9 cellular contexts compared by ENCODE assay signal in the genomic region with DNA sequence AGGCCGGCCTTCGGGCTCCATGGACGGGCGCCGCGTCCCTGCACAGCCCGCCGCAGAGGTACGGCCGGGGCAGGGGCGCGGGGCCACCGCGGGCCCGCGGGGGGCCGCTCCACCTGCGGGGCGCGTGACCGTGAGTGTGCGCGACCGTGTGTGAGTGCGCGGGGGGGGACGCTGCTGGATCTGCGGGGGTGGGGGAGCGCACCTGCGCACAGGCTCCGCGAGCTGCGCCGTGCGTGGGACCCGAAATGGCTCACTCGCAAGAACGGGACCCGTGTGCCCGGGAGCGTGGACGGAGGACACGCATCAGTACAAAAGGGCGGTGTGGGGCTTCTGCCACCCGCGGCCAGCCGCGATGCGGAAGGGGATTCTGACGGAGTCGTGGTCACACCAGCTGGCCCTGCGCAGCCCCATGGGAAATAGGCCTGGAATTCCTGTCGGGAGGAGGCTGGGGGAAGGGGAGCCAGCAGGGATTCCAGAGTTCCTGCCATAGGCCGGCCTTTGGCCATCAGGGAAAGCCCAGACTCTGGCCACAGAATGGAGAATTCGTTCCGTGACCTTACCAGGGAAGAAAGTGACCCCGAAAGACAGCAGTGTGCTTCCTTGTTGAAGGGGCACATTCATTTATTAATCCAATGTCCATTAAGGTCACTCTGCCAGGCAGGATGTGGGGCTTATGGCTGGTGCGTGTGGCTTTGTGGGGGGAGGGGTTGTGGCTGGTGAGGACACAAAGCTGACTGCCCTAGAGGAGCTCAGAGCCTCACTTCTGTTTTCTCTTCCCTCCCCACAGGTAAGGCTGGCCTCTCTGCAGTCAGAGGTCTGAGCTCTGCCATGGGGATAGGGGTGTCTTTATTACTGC. TPM values are rescaled to one million over a fixed set of nuclear protein-coding genes. Genes with fewer than 3 reads are reported as not detected.
DNase-seq lines count a peak whose midpoint lies in the region; ATAC-seq, FAIRE-seq and TF ChIP-seq lines count a peak whose summit lies in the region.
"Had no signal": no experiment of that assay in that cellular context is flagged by ENCODE, and none has a peak within 500 bp of the region (broad histone marks: within the 10 kb centered on the region; RNA-seq: fewer than 3 reads in every experiment).

No MANE protein-coding gene starts in this region.

- H3K4me1 ChIP-seq in DOHH2 (ENCODE audit: control insufficient read depth, low read length) (peaks cover 75% of the 10 kb centered on the region), HUES6 (ENCODE audit: control insufficient read depth, insufficient read depth, low read length) (peaks cover 48% of the 10 kb centered on the region), K562 (replicated peaks in 1 of 2; ENCODE audit: control insufficient read depth in 2 of 2, insufficient read depth in 2 of 2, low read length in 2 of 2) (peaks cover 49 to 59% of the 10 kb centered on the region in 2 experiments), iPS DF 6.9 (ENCODE audit: control insufficient read depth, insufficient read depth, low read length) (peaks cover 10% of the 10 kb centered on the region), skeletal muscle satellite cell (ENCODE audit: control insufficient read depth, insufficient read depth, low read length) (peaks cover 26% of the 10 kb centered on the region)

- H2AFZ ChIP-seq in K562 (ENCODE audit: low read depth, low read length) = peak overlapping the region; percentile 82

- intact Hi-C loops in K562 (cut with micrococcal nuclease) = loop anchor here (2.0 kb wide), 2 partner anchors 32 to 46 kb away; a partner anchor contains a TSS

- peak overlapping the region; percentile 90 for H3K27ac ChIP-seq in DOHH2 (ENCODE audit: low read depth, low read length)
- peak overlapping the region; percentile 97 for H3K27ac ChIP-seq in HUES6 (ENCODE audit: low read depth, low read length)
- peak overlapping the region; percentile 97 for H3K27ac ChIP-seq in K562 (ENCODE audit: extremely low read depth, low read depth, low read length)
- no peak overlapping the region for H3K27ac ChIP-seq in iPS DF 6.9 (ENCODE audit: low read length)

- peaks cover 27% of the 10 kb centered on the region for H3F3A ChIP-seq in DOHH2 (ENCODE audit: control insufficient read depth, insufficient read depth)

- H3K27ac Mint-ChIP-seq in T-cell = peak overlapping the region; percentile 95 to 96

- H4K20me1 ChIP-seq in DOHH2 (ENCODE audit: control insufficient read depth, insufficient read depth, low read depth, low read length) (peaks cover 12% of the 10 kb centered on the region), K562 (replicated peaks; ENCODE audit: control insufficient read depth, insufficient read depth, low read length) (no peaks in the 10 kb centered on the region; the same call in 1 of the 2 replicates)

- no peak for TF ChIP-seq RAD21 in K562 (CRISPR knock-in tag; conservative IDR thresholded peaks at IDR 0.05 in 1 of 2, IDR thresholded peaks at IDR 0.05 in 1 of 2)

- peak; percentile 45 for ATAC-seq in GM21390 (IDR thresholded peaks at IDR 0.05; ENCODE audit: unreplicated experiment)
- ATAC-seq in T-cell (replicated peaks in 1 of 4) = peak; percentile 69 to 73 (median 71)
- peak; percentile 59 for ATAC-seq in K562

- H3K79me2 ChIP-seq in DOHH2 (ENCODE audit: control insufficient read depth, low read length) (peaks cover 59% of the 10 kb centered on the region), K562 (ENCODE audit: control insufficient read depth, insufficient read depth, low read length) (peaks cover 60% of the 10 kb centered on the region)

- CTCF ChIA-PET in T-cell (lab: Charles Lee) = interaction anchor here in 1 of 2 donors (0.7 to 1.3 kb wide), 4 partner anchors 9 to 607 kb away, joined by 3 to 5 read pairs (median 3); no protein-coding TSS in a partner anchor
- CTCF ChIA-PET in K562 (lab: Yijun Ruan, JAX; ENCODE audit: low intra/inter-chr PET ratio) = no interaction called here

- TF ChIP-seq POLR2A in K562 (conservative IDR thresholded peaks at IDR 0.05) = no peak; the same call in 1 of the 2 replicates

- in situ Hi-C loops in K562 (cut with MboI) = no loop called here

- no peaks in the 10 kb centered on the region for H3K9me1 ChIP-seq in K562 (ENCODE audit: control insufficient read depth, insufficient read depth, low read length)

- H3K36me3 ChIP-seq in DOHH2 (ENCODE audit: control insufficient read depth, low read length) (peaks cover 53% of the 10 kb centered on the region), HUES6 (ENCODE audit: control insufficient read depth, insufficient read depth, low read length) (peaks cover 39% of the 10 kb centered on the region), K562 (ENCODE audit: control insufficient read depth, insufficient read depth, low read length) (peaks cover 52% of the 10 kb centered on the region), iPS DF 6.9 (ENCODE audit: control insufficient read depth, insufficient read depth, low read length) (peaks cover 29% of the 10 kb centered on the region), skeletal muscle satellite cell (ENCODE audit: insufficient read depth, low read length) (peaks cover 27% of the 10 kb centered on the region)

- no peaks in the 10 kb centered on the region for H3K27me3 ChIP-seq in DOHH2 (ENCODE audit: control insufficient read depth, low read length)
- no peaks in the 10 kb centered on the region for H3K27me3 ChIP-seq in HUES6 (ENCODE audit: control insufficient read depth, insufficient read depth, low read length)
- H3K27me3 ChIP-seq in K562 (ENCODE audit: control insufficient read depth in 2 of 2, insufficient read depth in 2 of 2, low read length in 2 of 2) = no peaks in the 10 kb centered on the region
- no peaks in the 10 kb centered on the region for H3K27me3 ChIP-seq in iPS DF 6.9 (ENCODE audit: control insufficient read depth, insufficient read depth, low read length)
- H3K27me3 ChIP-seq in skeletal muscle satellite cell (ENCODE audit: control insufficient read depth, insufficient read depth, low read length) = no peaks in the 10 kb centered on the region

- WGBS in K562 (ENCODE audit: insufficient coverage, low coverage, missing lambda C conversion rate) = under 1% methylated on average over 48 of the region's 58 CpGs
- no CpG with 5 or more reads among the region's 58 CpGs for WGBS in iPS DF 6.9 (ENCODE audit: insufficient coverage, insufficient read length)

- BruUV-seq in K562 (replicated peaks; lab: Mats Ljungman, UMichigan) = TSS peak; percentile 41

- H3K4me1 Mint-ChIP-seq in T-cell = peaks cover 53 to 59% (median 59%) of the 10 kb centered on the region in 3 donors

- DNase-seq in T-cell = peak in 29 of 34 experiments; percentile 25 to 71 (median 55)
- DNase-seq in K562 (ENCODE audit: extremely low read depth in 1 of 4, low spot score in 3 of 4) = peak; percentile 43 to 71 (median 58)
- no peak for DNase-seq in iPS DF 6.9 (ENCODE audit: low read depth, low spot score)
- DNase-seq in SKM-1 (lab: John Stamatoyannopoulos, UW; ENCODE audit: unreplicated experiment) = no peak

- peak; percentile 54 for FAIRE-seq in K562 (lab: Jason Lieb, UNC)
- FAIRE-seq: islet of Langerhans had no signal

- POLR2A ChIA-PET in T-cell (lab: Charles Lee) = interaction anchor here (0.6 kb wide), 2 partner anchors 35 to 507 kb away, joined by 3 to 5 read pairs; no protein-coding TSS in a partner anchor
- POLR2A ChIA-PET in K562 (lab: Yijun Ruan, JAX) = interaction anchor here (0.6 to 3.5 kb wide), 22 partner anchors 8 to 712 kb away, joined by 3 to 30 read pairs (median 4); a partner anchor contains a TSS

- H3K27me3 Mint-ChIP-seq in T-cell = no peaks in the 10 kb centered on the region

- H3K4me2 ChIP-seq in DOHH2 (ENCODE audit: low read length) (peak overlapping the region; percentile 73), K562 (ENCODE audit: insufficient read depth, low read length) (peak overlapping the region; percentile 100), skeletal muscle satellite cell (ENCODE audit: low read length) (peak overlapping the region; percentile 93)

- no peaks in the 10 kb centered on the region for H3K9me2 ChIP-seq in DOHH2 (replicated peaks; ENCODE audit: control insufficient read depth, low read length)

- H3K36me3 Mint-ChIP-seq in T-cell = peaks cover 11% of the 10 kb centered on the region

- H3K4me3 ChIP-seq in DOHH2 (ENCODE audit: low read length) = peak overlapping the region; percentile 85
- H3K4me3 ChIP-seq in HUES6 (ENCODE audit: low read depth, low read length) = peak overlapping the region; percentile 70
- peak overlapping the region; percentile 79 for H3K4me3 ChIP-seq in K562
- peak overlapping the region; percentile 88 for H3K4me3 ChIP-seq in iPS DF 6.9 (ENCODE audit: low read length)
- H3K4me3 ChIP-seq in skeletal muscle satellite cell (ENCODE audit: low read length) = peak overlapping the region; percentile 95

- TF ChIP-seq CTCF in DOHH2 (IDR thresholded peaks at IDR 0.05; ENCODE audit: low read depth, low read length, poor library complexity, severe bottlenecking) (no peak), K562 (IDR thresholded peaks at IDR 0.05 in 2 of 3, conservative IDR thresholded peaks at IDR 0.05 in 1 of 3; ENCODE audit: insufficient read depth in 2 of 3, low read depth in 1 of 3, low read length in 3 of 3) (no peak)

- H3K9ac ChIP-seq in HUES6 (ENCODE audit: low read length) = peak overlapping the region; percentile 84
- peak overlapping the region; percentile 98 to 99 for H3K9ac ChIP-seq in K562 (ENCODE audit: insufficient read depth in 1 of 2, low read depth in 2 of 2, low read length in 2 of 2)
- H3K9ac ChIP-seq in skeletal muscle satellite cell (ENCODE audit: low read depth, low read length) = peak overlapping the region; percentile 90

- TF ChIP-seq EP300 in K562 (IDR thresholded peaks at IDR 0.05; ENCODE audit: low read length) = no peak

- H3K4me3 Mint-ChIP-seq in T-cell = peak overlapping the region; percentile 92 to 96 (median 95)

- H3K9me3 ChIP-seq in DOHH2 (ENCODE audit: control insufficient read depth, insufficient read depth, low read length) (no peaks in the 10 kb centered on the region), HUES6 (ENCODE audit: control insufficient read depth, insufficient read depth, low read depth, low read length) (no peaks in the 10 kb centered on the region), K562 (replicated peaks; ENCODE audit: control insufficient read depth, insufficient read depth, low read depth, low read length) (no peaks in the 10 kb centered on the region), iPS DF 6.9 (ENCODE audit: control insufficient read depth, insufficient read depth, low read length) (no peaks in the 10 kb centered on the region), skeletal muscle satellite cell (replicated peaks; ENCODE audit: low read length) (no peaks in the 10 kb centered on the region)

- no peaks in the 10 kb centered on the region for H3K9me3 Mint-ChIP-seq in T-cell

RNA-seq across cellular contexts. Expression of a gene that starts 0.5 kb away (rescaled TPM):
- total RNA-seq in T-cell = 100 to 1,000 TPM in 3 of 5 donors, 10 to 100 TPM in 2; 64.0 to 110 (median 101) TPM
- 109 and 296 TPM in 2 replicates for total RNA-seq in K562 (2011; cell fraction: chromatin; rRNA removed; ENCODE audit: low replicate concordance)
- total RNA-seq in K562 (2011; cell fraction: nucleolus; rRNA removed) = 251 and 260 TPM in 2 replicates
- 183 and 184 TPM in 2 replicates for total RNA-seq in K562 (2011; cell fraction: nucleoplasm; rRNA removed)
- total RNA-seq in K562 (2014; rRNA removed) = 212 and 268 TPM in 2 replicates
- total RNA-seq in K562 (2014; rRNA removed; fragmentation: Illumina TruSeq; extraction: Trizol) = 46.9 and 56.8 TPM in 2 replicates
- 94.0 and 99.6 TPM in 2 replicates for total RNA-seq in K562 (2015; rRNA removed; fragmentation: Illumina TruSeq; extraction: Trizol)
- 277 and 283 TPM in 2 replicates for total RNA-seq in K562 (2021)
- 130 and 189 TPM in 2 replicates for polyA plus RNA-seq in K562 (2011; rRNA removed)
- 210 and 322 TPM in 2 replicates for polyA plus RNA-seq in K562 (2011; cell fraction: cytosol; rRNA removed)
- 461 and 543 TPM in 2 replicates for polyA plus RNA-seq in K562 (2011; cell fraction: nucleus; rRNA removed)
- polyA plus RNA-seq in K562 (2012) = 186 and 202 TPM in 2 replicates
- 94.3 and 120 TPM in 2 replicates for polyA plus RNA-seq in K562 (2014; fragmentation: Illumina TruSeq; extraction: Trizol)
- polyA plus RNA-seq in K562 (2014; fragmentation: Nextera tagmentation; extraction: Ambion mirVana) = 10 to 100 TPM in 1 of 2 experiments, 1 to 10 TPM in 1; 8.1 to 11.0 TPM
- polyA plus RNA-seq in K562 (2014; rRNA removed) = 209 and 237 TPM in 2 replicates
- 65.6 and 71.9 TPM in 2 replicates for polyA minus RNA-seq in K562 (2011; rRNA and poly(A)+ RNA removed)
- 96.6 and 122 TPM in 2 replicates for polyA minus RNA-seq in K562 (2011; cell fraction: cytosol; rRNA and poly(A)+ RNA removed)
- 81.0 and 130 TPM in 2 replicates for polyA minus RNA-seq in K562 (2011; cell fraction: nucleus; rRNA and poly(A)+ RNA removed)
- 38.7 and 40.1 TPM in 2 replicates for total RNA-seq in skeletal muscle satellite cell (2012; rRNA removed)

RNA-seq across cellular contexts. Expression of a gene that starts 10.0 kb away (rescaled TPM):
- total RNA-seq in T-cell (1 to 10 TPM; 1.9 to 8.6 (median 6.3) TPM), K562 (2014; rRNA removed) (18.6 and 21.8 TPM in 2 replicates), K562 (2014; rRNA removed; fragmentation: Illumina TruSeq; extraction: Trizol) (1.1 and 1.8 TPM in 2 replicates), K562 (2015; rRNA removed; fragmentation: Illumina TruSeq; extraction: Trizol) (5.5 and 5.7 TPM in 2 replicates), K562 (2021) (18.7 and 19.2 TPM in 2 replicates)
- 3.1 and 10.5 TPM in 2 replicates for total RNA-seq in K562 (2011; cell fraction: chromatin; rRNA removed; ENCODE audit: low replicate concordance)
- total RNA-seq in K562 (2011; cell fraction: nucleolus; rRNA removed) = 12.0 and 14.7 TPM in 2 replicates
- 5.9 TPM in 2 replicates for total RNA-seq in K562 (2011; cell fraction: nucleoplasm; rRNA removed)
- polyA plus RNA-seq in K562 (2011; rRNA removed) (4.9 and 8.3 TPM in 2 replicates), K562 (2014; fragmentation: Illumina TruSeq; extraction: Trizol) (1.5 and 3.5 TPM in 2 replicates), K562 (2014; fragmentation: Nextera tagmentation; extraction: Ambion mirVana) (under 1 TPM; 0.04 to 0.20 TPM), K562 (2014; rRNA removed) (13.1 and 13.2 TPM in 2 replicates)
- polyA plus RNA-seq in K562 (2011; cell fraction: cytosol; rRNA removed) = 7.9 and 29.5 TPM in 2 replicates
- 9.1 and 15.1 TPM in 2 replicates for polyA plus RNA-seq in K562 (2011; cell fraction: nucleus; rRNA removed)
- polyA plus RNA-seq in K562 (2012) = 11.8 and 13.9 TPM in 2 replicates
- 1.3 and 1.6 TPM in 2 replicates for polyA minus RNA-seq in K562 (2011; rRNA and poly(A)+ RNA removed)
- polyA minus RNA-seq in K562 (2011; cell fraction: cytosol; rRNA and poly(A)+ RNA removed) = 7.2 and 17.1 TPM in 2 replicates
- 4.3 and 5.3 TPM in 2 replicates for polyA minus RNA-seq in K562 (2011; cell fraction: nucleus; rRNA and poly(A)+ RNA removed)
- 3.0 and 3.3 TPM in 2 replicates for total RNA-seq in skeletal muscle satellite cell (2012; rRNA removed)

RNA-seq across cellular contexts. Expression of a gene that starts 27.7 kb away (rescaled TPM):
- 1 to 10 TPM in 3 of 5 donors, not detected in 2; 2.7 to 3.2 (median 2.7) TPM for total RNA-seq in T-cell
- total RNA-seq in K562 (2011; cell fraction: chromatin; rRNA removed; ENCODE audit: low replicate concordance) = not detected in 2 replicates
- not detected in 2 replicates for total RNA-seq in K562 (2011; cell fraction: nucleolus; rRNA removed)
- total RNA-seq in K562 (2011; cell fraction: nucleoplasm; rRNA removed) = not detected in 2 replicates
- not detected in 2 replicates for total RNA-seq in K562 (2014; rRNA removed)
- total RNA-seq in K562 (2014; rRNA removed; fragmentation: Illumina TruSeq; extraction: Trizol) = not detected in 2 replicates
- not detected in 2 replicates for total RNA-seq in K562 (2015; rRNA removed; fragmentation: Illumina TruSeq; extraction: Trizol)
- 1.7 and 1.8 TPM in 2 replicates for total RNA-seq in K562 (2021)
- 0.11 TPM in 1 of 2 replicates, not detected in the other for polyA plus RNA-seq in K562 (2011; rRNA removed)
- polyA plus RNA-seq in K562 (2011; cell fraction: cytosol; rRNA removed) = 0.51 and 0.55 TPM in 2 replicates
- polyA plus RNA-seq in K562 (2011; cell fraction: nucleus; rRNA removed) = 0.13 and 0.26 TPM in 2 replicates
- 0.21 and 0.33 TPM in 2 replicates for polyA plus RNA-seq in K562 (2012)
- not detected in 2 replicates for polyA plus RNA-seq in K562 (2014; fragmentation: Illumina TruSeq; extraction: Trizol)
- polyA plus RNA-seq in K562 (2014; fragmentation: Nextera tagmentation; extraction: Ambion mirVana) = not detected
- polyA plus RNA-seq in K562 (2014; rRNA removed) = 0.23 TPM in 1 of 2 replicates, not detected in the other
- polyA minus RNA-seq in K562 (2011; rRNA and poly(A)+ RNA removed) = not detected in 2 replicates
- polyA minus RNA-seq in K562 (2011; cell fraction: cytosol; rRNA and poly(A)+ RNA removed) = not detected in 2 replicates
- polyA minus RNA-seq in K562 (2011; cell fraction: nucleus; rRNA and poly(A)+ RNA removed) = not detected in 2 replicates
- under 0.01 and 9.6 TPM in 2 replicates for total RNA-seq in skeletal muscle satellite cell (2012; rRNA removed)

RNA-seq across cellular contexts. Expression of a gene that starts 45.8 kb away (rescaled TPM):
- 10 to 100 TPM in 4 of 5 donors, 1 to 10 TPM in 1; 9.2 to 14.6 (median 12.4) TPM for total RNA-seq in T-cell
- 118 and 124 TPM in 2 replicates for total RNA-seq in K562 (2011; cell fraction: chromatin; rRNA removed; ENCODE audit: low replicate concordance)
- 77.7 and 87.2 TPM in 2 replicates for total RNA-seq in K562 (2011; cell fraction: nucleolus; rRNA removed)
- total RNA-seq in K562 (2011; cell fraction: nucleoplasm; rRNA removed) = 81.8 and 110 TPM in 2 replicates
- total RNA-seq in K562 (2014; rRNA removed) = 12.1 and 12.9 TPM in 2 replicates
- 14.2 and 16.9 TPM in 2 replicates for total RNA-seq in K562 (2014; rRNA removed; fragmentation: Illumina TruSeq; extraction: Trizol)
- 14.8 and 16.8 TPM in 2 replicates for total RNA-seq in K562 (2015; rRNA removed; fragmentation: Illumina TruSeq; extraction: Trizol)
- total RNA-seq in K562 (2021) = 10.0 and 10.8 TPM in 2 replicates
- 28.1 and 35.4 TPM in 2 replicates for polyA plus RNA-seq in K562 (2011; rRNA removed)
- polyA plus RNA-seq in K562 (2011; cell fraction: cytosol; rRNA removed) = 13.0 and 26.1 TPM in 2 replicates
- 30.3 and 45.3 TPM in 2 replicates for polyA plus RNA-seq in K562 (2011; cell fraction: nucleus; rRNA removed)
- polyA plus RNA-seq in K562 (2012) = 13.2 and 18.9 TPM in 2 replicates
- polyA plus RNA-seq in K562 (2014; fragmentation: Illumina TruSeq; extraction: Trizol) = 12.2 and 13.4 TPM in 2 replicates
- 10 to 100 TPM in 1 of 2 experiments, 1 to 10 TPM in 1; 9.0 to 13.3 TPM for polyA plus RNA-seq in K562 (2014; fragmentation: Nextera tagmentation; extraction: Ambion mirVana)
- polyA plus RNA-seq in K562 (2014; rRNA removed) = 14.9 and 16.9 TPM in 2 replicates
- 61.6 and 72.6 TPM in 2 replicates for polyA minus RNA-seq in K562 (2011; rRNA and poly(A)+ RNA removed)
- 16.9 and 22.1 TPM in 2 replicates for polyA minus RNA-seq in K562 (2011; cell fraction: cytosol; rRNA and poly(A)+ RNA removed)
- polyA minus RNA-seq in K562 (2011; cell fraction: nucleus; rRNA and poly(A)+ RNA removed) = 75.1 and 126 TPM in 2 replicates
- total RNA-seq in skeletal muscle satellite cell (2012; rRNA removed) = not detected in 2 replicates

RNA-seq across cellular contexts. Expression of a gene that starts 46.0 kb away (rescaled TPM):
- total RNA-seq in T-cell = 10 to 100 TPM in 4 of 5 donors, 1 to 10 TPM in 1; 8.8 to 21.4 (median 16.6) TPM
- 114 and 182 TPM in 2 replicates for total RNA-seq in K562 (2011; cell fraction: chromatin; rRNA removed; ENCODE audit: low replicate concordance)
- total RNA-seq in K562 (2011; cell fraction: nucleolus; rRNA removed) = 129 and 134 TPM in 2 replicates
- total RNA-seq in K562 (2011; cell fraction: nucleoplasm; rRNA removed) = 113 and 123 TPM in 2 replicates
- total RNA-seq in K562 (2014; rRNA removed) = 55.2 and 67.6 TPM in 2 replicates
- 16.8 and 18.7 TPM in 2 replicates for total RNA-seq in K562 (2014; rRNA removed; fragmentation: Illumina TruSeq; extraction: Trizol)
- 35.2 and 37.8 TPM in 2 replicates for total RNA-seq in K562 (2015; rRNA removed; fragmentation: Illumina TruSeq; extraction: Trizol)
- 49.5 and 50.6 TPM in 2 replicates for total RNA-seq in K562 (2021)
- polyA plus RNA-seq in K562 (2011; rRNA removed) = 54.3 and 76.9 TPM in 2 replicates
- 138 and 194 TPM in 2 replicates for polyA plus RNA-seq in K562 (2011; cell fraction: cytosol; rRNA removed)
- polyA plus RNA-seq in K562 (2011; cell fraction: nucleus; rRNA removed) = 125 and 205 TPM in 2 replicates
- 81.4 and 86.4 TPM in 2 replicates for polyA plus RNA-seq in K562 (2012)
- polyA plus RNA-seq in K562 (2014; fragmentation: Illumina TruSeq; extraction: Trizol) = 18.4 and 35.6 TPM in 2 replicates
- 1 to 10 TPM; 1.3 to 1.7 TPM for polyA plus RNA-seq in K562 (2014; fragmentation: Nextera tagmentation; extraction: Ambion mirVana)
- polyA plus RNA-seq in K562 (2014; rRNA removed) = 42.0 and 46.5 TPM in 2 replicates
- polyA minus RNA-seq in K562 (2011; rRNA and poly(A)+ RNA removed) = 44.8 and 55.6 TPM in 2 replicates
- polyA minus RNA-seq in K562 (2011; cell fraction: cytosol; rRNA and poly(A)+ RNA removed) = 94.8 and 130 TPM in 2 replicates
- polyA minus RNA-seq in K562 (2011; cell fraction: nucleus; rRNA and poly(A)+ RNA removed) = 89.0 and 106 TPM in 2 replicates
- total RNA-seq in skeletal muscle satellite cell (2012; rRNA removed) = 0.76 and 0.87 TPM in 2 replicates

Comparison
In these comparisons a context has a peak if more than half of its experiments do, and no peak if none do; other contexts are left out.
1. DNase-seq: peak in T-cell (29 of 34) and K562 (4 of 4); none in iPS DF 6.9 (single experiment) and SKM-1 (single experiment).
2. Peak in every context shown above with its lines, with median percentiles within 50 percentile points of each other: H3K4me2 ChIP-seq, H3K4me3 ChIP-seq, ATAC-seq and H3K9ac ChIP-seq.